In genomic region chr15:88605507-88606436, GRCh38 we compare ENCODE assay signal across 8 cellular contexts. TPM values are rescaled to one million over a fixed set of nuclear protein-coding genes. Genes with fewer than 3 reads are reported as not detected.
A peak's percentile ranks its signal among the peaks of the same experiment; 100 is the strongest.
DNase-seq lines count a peak whose midpoint lies in the region; ATAC-seq and TF ChIP-seq lines count a peak whose summit lies in the region.

No MANE protein-coding gene starts in this region.

- H3K27ac ChIP-seq in WERI-Rb-1 (peak overlapping the region; percentile 90), osteoblast (ENCODE audit: low read depth, low read length) (no peak overlapping the region)

- TF ChIP-seq CTCF in WERI-Rb-1 (IDR thresholded peaks at IDR 0.05; ENCODE audit: low read depth, low read length), result no peak
- TF ChIP-seq CTCF in osteoblast (IDR thresholded peaks at IDR 0.05; ENCODE audit: extremely low read depth, low read depth, low read length), result no peak

- H3K4me3 ChIP-seq in WERI-Rb-1 (ENCODE audit: low read depth, low read length) (peak overlapping the region; percentile 85), osteoblast (ENCODE audit: insufficient read depth, low read length) (no peak overlapping the region)

- H3K36me3 ChIP-seq in WERI-Rb-1, result peaks cover 62% of the 10 kb centered on the region
- no peaks in the 10 kb centered on the region for H3K36me3 ChIP-seq in osteoblast (ENCODE audit: insufficient read depth, low read length)

- ATAC-seq in esophagus mucosa, result peak; percentile 64
- no peak for ATAC-seq in GM21723 (IDR thresholded peaks at IDR 0.05; ENCODE audit: unreplicated experiment)

- H2AFZ ChIP-seq in osteoblast (ENCODE audit: low read length), result no peak overlapping the region

- no peaks in the 10 kb centered on the region for H3K27me3 ChIP-seq in WERI-Rb-1 (ENCODE audit: insufficient read depth, low read depth, severe bottlenecking)
- H3K27me3 ChIP-seq in osteoblast (ENCODE audit: insufficient read depth, low read length), result peaks cover 57% of the 10 kb centered on the region

- no peaks in the 10 kb centered on the region for H3K4me1 ChIP-seq in osteoblast (ENCODE audit: insufficient read depth, low read length)

- peak; percentile 51 to 86 (median 80) for DNase-seq in NCI-H1417 (lab: John Stamatoyannopoulos, UW)
- DNase-seq in NCI-H1417 treated with DMSO at 0.1 percent for 48 hours (lab: John Stamatoyannopoulos, UW), result no peak
- peak; percentile 73 for DNase-seq in WERI-Rb-1
- peak; percentile 63 for DNase-seq in osteoblast (ENCODE audit: insufficient read length, low spot score, missing footprints)
- no peak for DNase-seq in ureter (ENCODE audit: low spot score)
- no peak for DNase-seq in dedifferentiated amniotic fluid mesenchymal stem cell (ENCODE audit: extremely low spot score)

- no peak overlapping the region for H3K4me2 ChIP-seq in osteoblast (ENCODE audit: insufficient read depth, low read length)

- no peaks in the 10 kb centered on the region for H3K79me2 ChIP-seq in osteoblast (ENCODE audit: insufficient read depth, low read length)

- H4K20me1 ChIP-seq in osteoblast (ENCODE audit: insufficient read depth, low read length), result no peaks in the 10 kb centered on the region

- no peaks in the 10 kb centered on the region for H3K9me3 ChIP-seq in WERI-Rb-1 (ENCODE audit: severe bottlenecking)
- no peaks in the 10 kb centered on the region for H3K9me3 ChIP-seq in osteoblast (ENCODE audit: low read depth, low read length)

RNA-seq across cellular contexts. Expression of gene AEN, which starts 15.4 kb away (rescaled TPM):
- 15.8 TPM for total RNA-seq in esophagus mucosa
- total RNA-seq in osteoblast, result 43.9 and 46.3 TPM in 2 replicates
- 17.4 TPM for total RNA-seq in ureter

RNA-seq across cellular contexts. Expression of gene ISG20, which starts 33.0 kb away (rescaled TPM):
- total RNA-seq in esophagus mucosa (14.1 TPM), osteoblast (2.1 and 3.3 TPM in 2 replicates), ureter (14.2 TPM)

RNA-seq across cellular contexts. Expression of gene DET1, which starts 59.3 kb away (rescaled TPM):
- total RNA-seq in esophagus mucosa (0.80 TPM), osteoblast (7.6 and 9.4 TPM in 2 replicates), ureter (14.1 TPM)

Comparison
In these comparisons a context has a peak if more than half of its experiments do, and no peak if none do; other contexts are left out.
1. DNase-seq: peak in NCI-H1417 (3 of 3), WERI-Rb-1 (single experiment) and osteoblast (single experiment); none in NCI-H1417 treated with DMSO at 0.1 percent for 48 hours (single experiment), ureter (single experiment) and dedifferentiated amniotic fluid mesenchymal stem cell (single experiment).